Comparison of ENCODE assay signal across 1 cellular context in the genomic region with DNA sequence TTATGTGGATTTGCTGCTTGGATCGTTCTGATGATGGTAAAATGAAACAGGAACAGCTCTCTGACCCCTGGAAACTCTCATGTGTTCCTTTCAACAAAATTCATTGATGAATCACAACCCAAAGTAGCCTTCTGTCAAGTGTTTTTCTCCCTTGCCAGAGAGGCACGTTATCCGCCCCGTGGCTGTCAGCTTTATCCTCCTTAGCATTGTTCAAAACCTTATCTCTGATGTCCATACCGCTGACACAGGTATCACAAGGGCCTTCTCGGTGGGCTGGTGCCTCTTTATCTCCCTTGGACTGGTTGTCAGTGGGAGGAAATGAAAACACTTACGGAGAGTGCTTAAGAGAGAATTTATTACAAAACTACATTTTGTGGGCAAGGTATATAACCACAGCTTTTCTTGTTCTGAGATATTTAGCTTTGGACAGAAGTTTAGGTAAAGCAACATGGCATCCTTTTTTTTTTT.
TF ChIP-seq lines count a peak whose summit lies in the region.

No MANE protein-coding gene starts in this region.

TF ChIP-seq in K562, 482 proteins besides CTCF, POLR2A, EP300 and RAD21 (continued from another document and continues in another):
- TF ChIP-seq IFI16 (CRISPR knock-in tag; IDR thresholded peaks at IDR 0.05) (no peak), SMAD4 (CRISPR knock-in tag; conservative IDR thresholded peaks at IDR 0.05) (peak; percentile 92), HMGN3 (IDR thresholded peaks at IDR 0.05; ENCODE audit: borderline replicate concordance, extremely low read depth, insufficient read length, low read depth, low read length) (peak; percentile 47), NFIX (CRISPR knock-in tag; IDR thresholded peaks at IDR 0.05; ENCODE audit: low read depth) (no peak), ZNF232 (CRISPR knock-in tag; IDR thresholded peaks at IDR 0.05) (no peak), ZNF23 (CRISPR knock-in tag; IDR thresholded peaks at IDR 0.05) (no peak), CXXC5 (CRISPR knock-in tag; IDR thresholded peaks at IDR 0.05) (peak; percentile 95), RBM14 (IDR thresholded peaks at IDR 0.05; ENCODE audit: borderline replicate concordance, insufficient read depth, low read depth, low read length) (no peak), GMEB1 (CRISPR knock-in tag; IDR thresholded peaks at IDR 0.05) (no peak), HCFC1 (IDR thresholded peaks at IDR 0.05; ENCODE audit: low read depth, low read length) (no peak), MED1 (CRISPR knock-in tag; IDR thresholded peaks at IDR 0.05; ENCODE audit: borderline replicate concordance) (no peak), BCL6 (CRISPR knock-in tag; IDR thresholded peaks at IDR 0.05) (0 out of 2 replicates have a peak, but pooled peaks have one; percentile 45), SLC30A9 (CRISPR knock-in tag; IDR thresholded peaks at IDR 0.05) (no peak), HDAC8 (tag; IDR thresholded peaks at IDR 0.05) (no peak), ZSCAN32 (CRISPR knock-in tag; IDR thresholded peaks at IDR 0.05) (no peak), KLF1 (tag; IDR thresholded peaks at IDR 0.05) (no peak), ARID4B (CRISPR knock-in tag; IDR thresholded peaks at IDR 0.05) (no peak), ZBTB26 (CRISPR knock-in tag; IDR thresholded peaks at IDR 0.05) (0 out of 2 replicates have a peak, but pooled peaks have one; percentile 42), TFAM (CRISPR knock-in tag; conservative IDR thresholded peaks at IDR 0.05) (no peak), THRB (CRISPR knock-in tag; conservative IDR thresholded peaks at IDR 0.05) (no peak; the same call in 1 of the 2 replicates), POLR2B (IDR thresholded peaks at IDR 0.05; ENCODE audit: low read depth, partially characterized antibody) (no peak), ZNF57 (CRISPR knock-in tag; IDR thresholded peaks at IDR 0.05) (no peak), EWSR1 (IDR thresholded peaks at IDR 0.05; ENCODE audit: borderline replicate concordance, low read depth, partially characterized antibody) (no peak), PPARD (CRISPR knock-in tag; IDR thresholded peaks at IDR 0.05) (no peak), ZNF507 (tag; conservative IDR thresholded peaks at IDR 0.05) (no peak), KDM1A (IDR thresholded peaks at IDR 0.05) (peak; percentile 97 to 98), HNRNPLL (IDR thresholded peaks at IDR 0.05; ENCODE audit: low read depth, low read length, poor library complexity, severe bottlenecking) (no peak), GATA2 (CRISPR knock-in tag; IDR thresholded peaks at IDR 0.05) (peak; percentile 91), MAFF (IDR thresholded peaks at IDR 0.05; ENCODE audit: low read length) (peak; percentile 14; the same call in 1 of the 2 replicates), HLTF (IDR thresholded peaks at IDR 0.05) (no peak), NKRF (IDR thresholded peaks at IDR 0.05; ENCODE audit: borderline replicate concordance) (no peak), ZNF668 (CRISPR knock-in tag; IDR thresholded peaks at IDR 0.05) (no peak), POLR2G (IDR thresholded peaks at IDR 0.05; ENCODE audit: low read depth, low read length) (no peak), ZKSCAN1 (IDR thresholded peaks at IDR 0.05; ENCODE audit: low read depth, low read length) (no peak), RBM25 (IDR thresholded peaks at IDR 0.05; ENCODE audit: low read depth, low read length, severe bottlenecking) (no peak), NR2F6 (CRISPR knock-in tag; IDR thresholded peaks at IDR 0.05) (no peak)
- TF ChIP-seq, protein P1, sequence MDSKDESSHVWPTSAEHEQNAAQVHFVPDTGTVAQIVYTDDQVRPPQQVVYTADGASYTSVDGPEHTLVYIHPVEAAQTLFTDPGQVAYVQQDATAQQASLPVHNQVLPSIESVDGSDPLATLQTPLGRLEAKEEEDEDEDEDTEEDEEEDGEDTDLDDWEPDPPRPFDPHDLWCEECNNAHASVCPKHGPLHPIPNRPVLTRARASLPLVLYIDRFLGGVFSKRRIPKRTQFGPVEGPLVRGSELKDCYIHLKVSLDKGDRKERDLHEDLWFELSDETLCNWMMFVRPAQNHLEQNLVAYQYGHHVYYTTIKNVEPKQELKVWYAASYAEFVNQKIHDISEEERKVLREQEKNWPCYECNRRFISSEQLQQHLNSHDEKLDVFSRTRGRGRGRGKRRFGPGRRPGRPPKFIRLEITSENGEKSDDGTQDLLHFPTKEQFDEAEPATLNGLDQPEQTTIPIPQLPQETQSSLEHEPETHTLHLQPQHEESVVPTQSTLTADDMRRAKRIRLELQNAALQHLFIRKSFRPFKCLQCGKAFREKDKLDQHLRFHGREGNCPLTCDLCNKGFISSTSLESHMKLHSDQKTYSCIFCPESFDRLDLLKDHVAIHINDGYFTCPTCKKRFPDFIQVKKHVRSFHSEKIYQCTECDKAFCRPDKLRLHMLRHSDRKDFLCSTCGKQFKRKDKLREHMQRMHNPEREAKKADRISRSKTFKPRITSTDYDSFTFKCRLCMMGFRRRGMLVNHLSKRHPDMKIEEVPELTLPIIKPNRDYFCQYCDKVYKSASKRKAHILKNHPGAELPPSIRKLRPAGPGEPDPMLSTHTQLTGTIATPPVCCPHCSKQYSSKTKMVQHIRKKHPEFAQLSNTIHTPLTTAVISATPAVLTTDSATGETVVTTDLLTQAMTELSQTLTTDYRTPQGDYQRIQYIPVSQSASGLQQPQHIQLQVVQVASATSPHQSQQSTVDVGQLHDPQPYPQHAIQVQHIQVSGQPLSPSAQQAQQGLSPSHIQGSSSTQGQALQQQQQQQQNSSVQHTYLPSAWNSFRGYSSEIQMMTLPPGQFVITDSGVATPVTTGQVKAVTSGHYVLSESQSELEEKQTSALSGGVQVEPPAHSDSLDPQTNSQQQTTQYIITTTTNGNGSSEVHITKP (IDR thresholded peaks at IDR 0.05; ENCODE audit: partially characterized antibody), result no peak
- TF ChIP-seq, protein P2, sequence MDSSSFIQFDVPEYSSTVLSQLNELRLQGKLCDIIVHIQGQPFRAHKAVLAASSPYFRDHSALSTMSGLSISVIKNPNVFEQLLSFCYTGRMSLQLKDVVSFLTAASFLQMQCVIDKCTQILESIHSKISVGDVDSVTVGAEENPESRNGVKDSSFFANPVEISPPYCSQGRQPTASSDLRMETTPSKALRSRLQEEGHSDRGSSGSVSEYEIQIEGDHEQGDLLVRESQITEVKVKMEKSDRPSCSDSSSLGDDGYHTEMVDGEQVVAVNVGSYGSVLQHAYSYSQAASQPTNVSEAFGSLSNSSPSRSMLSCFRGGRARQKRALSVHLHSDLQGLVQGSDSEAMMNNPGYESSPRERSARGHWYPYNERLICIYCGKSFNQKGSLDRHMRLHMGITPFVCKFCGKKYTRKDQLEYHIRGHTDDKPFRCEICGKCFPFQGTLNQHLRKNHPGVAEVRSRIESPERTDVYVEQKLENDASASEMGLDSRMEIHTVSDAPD (CRISPR knock-in tag; IDR thresholded peaks at IDR 0.05), result no peak
- TF ChIP-seq, protein P3, sequence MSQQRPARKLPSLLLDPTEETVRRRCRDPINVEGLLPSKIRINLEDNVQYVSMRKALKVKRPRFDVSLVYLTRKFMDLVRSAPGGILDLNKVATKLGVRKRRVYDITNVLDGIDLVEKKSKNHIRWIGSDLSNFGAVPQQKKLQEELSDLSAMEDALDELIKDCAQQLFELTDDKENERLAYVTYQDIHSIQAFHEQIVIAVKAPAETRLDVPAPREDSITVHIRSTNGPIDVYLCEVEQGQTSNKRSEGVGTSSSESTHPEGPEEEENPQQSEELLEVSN (IDR thresholded peaks at IDR 0.05; ENCODE audit: borderline replicate concordance in 1 of 2, extremely low read depth in 1 of 2, insufficient read depth in 1 of 2, insufficient read length in 1 of 2, low read depth in 1 of 2, low read length in 1 of 2, poor library complexity in 1 of 2, severe bottlenecking in 1 of 2), result no peak
- TF ChIP-seq, protein P4, sequence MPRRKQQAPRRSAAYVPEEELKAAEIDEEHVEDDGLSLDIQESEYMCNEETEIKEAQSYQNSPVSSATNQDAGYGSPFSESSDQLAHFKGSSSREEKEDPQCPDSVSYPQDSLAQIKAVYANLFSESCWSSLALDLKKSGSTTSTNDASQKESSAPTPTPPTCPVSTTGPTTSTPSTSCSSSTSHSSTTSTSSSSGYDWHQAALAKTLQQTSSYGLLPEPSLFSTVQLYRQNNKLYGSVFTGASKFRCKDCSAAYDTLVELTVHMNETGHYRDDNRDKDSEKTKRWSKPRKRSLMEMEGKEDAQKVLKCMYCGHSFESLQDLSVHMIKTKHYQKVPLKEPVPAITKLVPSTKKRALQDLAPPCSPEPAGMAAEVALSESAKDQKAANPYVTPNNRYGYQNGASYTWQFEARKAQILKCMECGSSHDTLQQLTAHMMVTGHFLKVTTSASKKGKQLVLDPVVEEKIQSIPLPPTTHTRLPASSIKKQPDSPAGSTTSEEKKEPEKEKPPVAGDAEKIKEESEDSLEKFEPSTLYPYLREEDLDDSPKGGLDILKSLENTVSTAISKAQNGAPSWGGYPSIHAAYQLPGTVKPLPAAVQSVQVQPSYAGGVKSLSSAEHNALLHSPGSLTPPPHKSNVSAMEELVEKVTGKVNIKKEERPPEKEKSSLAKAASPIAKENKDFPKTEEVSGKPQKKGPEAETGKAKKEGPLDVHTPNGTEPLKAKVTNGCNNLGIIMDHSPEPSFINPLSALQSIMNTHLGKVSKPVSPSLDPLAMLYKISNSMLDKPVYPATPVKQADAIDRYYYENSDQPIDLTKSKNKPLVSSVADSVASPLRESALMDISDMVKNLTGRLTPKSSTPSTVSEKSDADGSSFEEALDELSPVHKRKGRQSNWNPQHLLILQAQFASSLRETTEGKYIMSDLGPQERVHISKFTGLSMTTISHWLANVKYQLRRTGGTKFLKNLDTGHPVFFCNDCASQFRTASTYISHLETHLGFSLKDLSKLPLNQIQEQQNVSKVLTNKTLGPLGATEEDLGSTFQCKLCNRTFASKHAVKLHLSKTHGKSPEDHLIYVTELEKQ (CRISPR knock-in tag; IDR thresholded peaks at IDR 0.05), result no peak
